In genomic region chr20:49482621-49483017, GRCh38 we compare ENCODE assay signal across 1 cellular context.
TF ChIP-seq lines count a peak whose summit lies in the region.

Gene KCNB1 (minus strand): TSS chr20:49482668. CDS start chr20:49482480, 188 bp downstream.

TF ChIP-seq in HepG2, 621 proteins besides CTCF, POLR2A, EP300 and RAD21 (continued from another document):
- TF ChIP-seq ZNF343 (CRISPR knock-in tag; IDR thresholded peaks at IDR 0.05) (peak; percentile 73; the same call in 1 of the 2 replicates), ZSCAN30 (CRISPR knock-in tag; IDR thresholded peaks at IDR 0.05) (peak; percentile 61; the same call in 1 of the 2 replicates), NFAT5 (CRISPR knock-in tag; IDR thresholded peaks at IDR 0.05) (peak; percentile 94), HMG20A (CRISPR knock-in tag; IDR thresholded peaks at IDR 0.05; ENCODE audit: borderline replicate concordance) (0 out of 2 replicates have a peak, but pooled peaks have one; percentile 24), ZNF740 (CRISPR knock-in tag; IDR thresholded peaks at IDR 0.05) (peak; percentile 69; the same call in 1 of the 2 replicates), ZNF383 (CRISPR knock-in tag; IDR thresholded peaks at IDR 0.05; ENCODE audit: borderline replicate concordance) (no peak), ZBTB10 (CRISPR knock-in tag; IDR thresholded peaks at IDR 0.05; ENCODE audit: borderline replicate concordance) (peak; percentile 91), SMAD9 (CRISPR knock-in tag; IDR thresholded peaks at IDR 0.05) (0 out of 2 replicates have a peak, but pooled peaks have one; percentile 75), ZSCAN12 (CRISPR knock-in tag; IDR thresholded peaks at IDR 0.05) (peak; percentile 98), ETV6 (CRISPR knock-in tag; conservative IDR thresholded peaks at IDR 0.05) (peak; percentile 92), PPARG (CRISPR knock-in tag; conservative IDR thresholded peaks at IDR 0.05) (peak; percentile 57; the same call in 1 of the 2 replicates), ZKSCAN1 (IDR thresholded peaks at IDR 0.05; ENCODE audit: low read length) (no peak), MNT (IDR thresholded peaks at IDR 0.05) (no peak), PRDM15 (CRISPR knock-in tag; IDR thresholded peaks at IDR 0.05) (peak; percentile 60; the same call in 1 of the 2 replicates), ZNF570 (CRISPR knock-in tag; IDR thresholded peaks at IDR 0.05; ENCODE audit: borderline replicate concordance) (0 out of 2 replicates have a peak, but pooled peaks have one; percentile 28), BCL6 (CRISPR knock-in tag; IDR thresholded peaks at IDR 0.05) (peak; percentile 55; the same call in 1 of the 2 replicates), ZFAT (CRISPR knock-in tag; conservative IDR thresholded peaks at IDR 0.05) (peak; percentile 89; the same call in 1 of the 2 replicates), ZBTB3 (CRISPR knock-in tag; IDR thresholded peaks at IDR 0.05; ENCODE audit: borderline replicate concordance, low read depth) (no peak), CSRNP2 (CRISPR knock-in tag; conservative IDR thresholded peaks at IDR 0.05; ENCODE audit: low read depth) (no peak)
- TF ChIP-seq, protein P1, sequence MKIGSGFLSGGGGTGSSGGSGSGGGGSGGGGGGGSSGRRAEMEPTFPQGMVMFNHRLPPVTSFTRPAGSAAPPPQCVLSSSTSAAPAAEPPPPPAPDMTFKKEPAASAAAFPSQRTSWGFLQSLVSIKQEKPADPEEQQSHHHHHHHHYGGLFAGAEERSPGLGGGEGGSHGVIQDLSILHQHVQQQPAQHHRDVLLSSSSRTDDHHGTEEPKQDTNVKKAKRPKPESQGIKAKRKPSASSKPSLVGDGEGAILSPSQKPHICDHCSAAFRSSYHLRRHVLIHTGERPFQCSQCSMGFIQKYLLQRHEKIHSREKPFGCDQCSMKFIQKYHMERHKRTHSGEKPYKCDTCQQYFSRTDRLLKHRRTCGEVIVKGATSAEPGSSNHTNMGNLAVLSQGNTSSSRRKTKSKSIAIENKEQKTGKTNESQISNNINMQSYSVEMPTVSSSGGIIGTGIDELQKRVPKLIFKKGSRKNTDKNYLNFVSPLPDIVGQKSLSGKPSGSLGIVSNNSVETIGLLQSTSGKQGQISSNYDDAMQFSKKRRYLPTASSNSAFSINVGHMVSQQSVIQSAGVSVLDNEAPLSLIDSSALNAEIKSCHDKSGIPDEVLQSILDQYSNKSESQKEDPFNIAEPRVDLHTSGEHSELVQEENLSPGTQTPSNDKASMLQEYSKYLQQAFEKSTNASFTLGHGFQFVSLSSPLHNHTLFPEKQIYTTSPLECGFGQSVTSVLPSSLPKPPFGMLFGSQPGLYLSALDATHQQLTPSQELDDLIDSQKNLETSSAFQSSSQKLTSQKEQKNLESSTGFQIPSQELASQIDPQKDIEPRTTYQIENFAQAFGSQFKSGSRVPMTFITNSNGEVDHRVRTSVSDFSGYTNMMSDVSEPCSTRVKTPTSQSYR (CRISPR knock-in tag; IDR thresholded peaks at IDR 0.05; ENCODE audit: borderline replicate concordance) = peak; percentile 87
- TF ChIP-seq, protein P2, sequence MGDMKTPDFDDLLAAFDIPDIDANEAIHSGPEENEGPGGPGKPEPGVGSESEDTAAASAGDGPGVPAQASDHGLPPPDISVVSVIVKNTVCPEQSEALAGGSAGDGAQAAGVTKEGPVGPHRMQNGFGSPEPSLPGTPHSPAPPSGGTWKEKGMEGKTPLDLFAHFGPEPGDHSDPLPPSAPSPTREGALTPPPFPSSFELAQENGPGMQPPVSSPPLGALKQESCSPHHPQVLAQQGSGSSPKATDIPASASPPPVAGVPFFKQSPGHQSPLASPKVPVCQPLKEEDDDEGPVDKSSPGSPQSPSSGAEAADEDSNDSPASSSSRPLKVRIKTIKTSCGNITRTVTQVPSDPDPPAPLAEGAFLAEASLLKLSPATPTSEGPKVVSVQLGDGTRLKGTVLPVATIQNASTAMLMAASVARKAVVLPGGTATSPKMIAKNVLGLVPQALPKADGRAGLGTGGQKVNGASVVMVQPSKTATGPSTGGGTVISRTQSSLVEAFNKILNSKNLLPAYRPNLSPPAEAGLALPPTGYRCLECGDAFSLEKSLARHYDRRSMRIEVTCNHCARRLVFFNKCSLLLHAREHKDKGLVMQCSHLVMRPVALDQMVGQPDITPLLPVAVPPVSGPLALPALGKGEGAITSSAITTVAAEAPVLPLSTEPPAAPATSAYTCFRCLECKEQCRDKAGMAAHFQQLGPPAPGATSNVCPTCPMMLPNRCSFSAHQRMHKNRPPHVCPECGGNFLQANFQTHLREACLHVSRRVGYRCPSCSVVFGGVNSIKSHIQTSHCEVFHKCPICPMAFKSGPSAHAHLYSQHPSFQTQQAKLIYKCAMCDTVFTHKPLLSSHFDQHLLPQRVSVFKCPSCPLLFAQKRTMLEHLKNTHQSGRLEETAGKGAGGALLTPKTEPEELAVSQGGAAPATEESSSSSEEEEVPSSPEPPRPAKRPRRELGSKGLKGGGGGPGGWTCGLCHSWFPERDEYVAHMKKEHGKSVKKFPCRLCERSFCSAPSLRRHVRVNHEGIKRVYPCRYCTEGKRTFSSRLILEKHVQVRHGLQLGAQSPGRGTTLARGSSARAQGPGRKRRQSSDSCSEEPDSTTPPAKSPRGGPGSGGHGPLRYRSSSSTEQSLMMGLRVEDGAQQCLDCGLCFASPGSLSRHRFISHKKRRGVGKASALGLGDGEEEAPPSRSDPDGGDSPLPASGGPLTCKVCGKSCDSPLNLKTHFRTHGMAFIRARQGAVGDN (CRISPR knock-in tag; IDR thresholded peaks at IDR 0.05) = peak; percentile 64; the same call in 1 of the 2 replicates
